In genomic region chr2:237631029-237631785, GRCh38 we compare ENCODE assay signal across 16 cellular contexts. TPM values are rescaled to one million over a fixed set of nuclear protein-coding genes. Genes with fewer than 3 reads are reported as not detected.
DNase-seq lines count a peak whose midpoint lies in the region; ATAC-seq and TF ChIP-seq lines count a peak whose summit lies in the region.
"Had no signal": no experiment of that assay in that cellular context is flagged by ENCODE, and none has a peak within 500 bp of the region (broad histone marks: within the 10 kb centered on the region; RNA-seq: fewer than 3 reads in every experiment).

No MANE protein-coding gene starts in this region.

- H3K4me1 ChIP-seq in endodermal cell (ENCODE audit: control insufficient read depth, insufficient read depth, low read length) (peaks cover 6% of the 10 kb centered on the region), parathyroid adenoma (peaks cover 18% of the 10 kb centered on the region)

- H3K27me3 Mint-ChIP-seq in endodermal cell (ENCODE audit: insufficient read depth), result peaks cover 5% of the 10 kb centered on the region
- H3K27me3 Mint-ChIP-seq in CD4-positive, alpha-beta T cell, result peaks cover 20% of the 10 kb centered on the region
- H3K27me3 Mint-ChIP-seq in activated T-cell treated with anti-CD3 and anti-CD28 coated beads, Interleukin-2, amount 50 U/mL, for 4 hours (ENCODE audit: low read depth), result peaks cover 31% of the 10 kb centered on the region

- H3K27ac ChIP-seq in endodermal cell (ENCODE audit: low read depth, low read length) (no peak overlapping the region), parathyroid adenoma (no peak overlapping the region)
- H3K27ac ChIP-seq in CD4-positive, alpha-beta T cell (ENCODE audit: low read depth, low read length), result no peak overlapping the region

- H3K36me3 ChIP-seq in MG63, result peaks cover 7% of the 10 kb centered on the region; the same call in 1 of the 2 replicates
- peaks cover 74% of the 10 kb centered on the region for H3K36me3 ChIP-seq in endodermal cell (ENCODE audit: control insufficient read depth, insufficient read depth, low read length)
- no peaks in the 10 kb centered on the region for H3K36me3 ChIP-seq in parathyroid adenoma (ENCODE audit: control insufficient read depth, insufficient read depth, low read length)

- H3K36me3 Mint-ChIP-seq in endodermal cell (ENCODE audit: low read depth), result peaks cover 58% of the 10 kb centered on the region
- no peaks in the 10 kb centered on the region for H3K36me3 Mint-ChIP-seq in CD4-positive, alpha-beta T cell (ENCODE audit: low read depth)
- H3K36me3 Mint-ChIP-seq in activated T-cell treated with anti-CD3 and anti-CD28 coated beads, Interleukin-2, amount 50 U/mL, for 4 hours (ENCODE audit: insufficient read depth), result peaks cover 4% of the 10 kb centered on the region

- no peak overlapping the region for H3K9ac ChIP-seq in endodermal cell (ENCODE audit: extremely low read depth, low read length, poor library complexity, severe bottlenecking)
- no peak overlapping the region for H3K9ac ChIP-seq in parathyroid adenoma

- ATAC-seq in CD4-positive, alpha-beta T cell (ENCODE audit: poor library complexity), result no peak
- no peak for ATAC-seq in activated T-cell treated with anti-CD3 and anti-CD28 coated beads, Interleukin-2, amount 50 U/mL, for 4 hours
- ATAC-seq: SK-N-SH treated with all-trans-retinoic acid at 6 μM for 48 hours had no signal

- H3K9me3 ChIP-seq in MG63 (peaks cover 2% of the 10 kb centered on the region; the same call in 1 of the 2 replicates), endodermal cell (ENCODE audit: control insufficient read depth, low read length) (peaks cover 31% of the 10 kb centered on the region), parathyroid adenoma (ENCODE audit: control insufficient read depth, low read length) (no peaks in the 10 kb centered on the region)
- no peaks in the 10 kb centered on the region for H3K9me3 ChIP-seq in CD4-positive, alpha-beta T cell (ENCODE audit: control insufficient read depth, low read length)

- H3K4me3 Mint-ChIP-seq in endodermal cell, result peak overlapping the region; percentile 77
- no peak overlapping the region for H3K4me3 Mint-ChIP-seq in CD4-positive, alpha-beta T cell
- H3K4me3 Mint-ChIP-seq in activated T-cell treated with anti-CD3 and anti-CD28 coated beads, Interleukin-2, amount 50 U/mL, for 4 hours, result no peak overlapping the region
- H3K4me3 Mint-ChIP-seq: activated CD4-positive, alpha-beta memory T cell treated with anti-CD3 and anti-CD28 coated beads, Interleukin-2, amount 10 ng/mL, durations not matched to agents 7 days and 5 days had no signal

- intact Hi-C loops in CD4-positive, alpha-beta T cell (cut with DNase I, micrococcal nuclease), result no loop called here

- CTCF ChIA-PET in CD4-positive, alpha-beta T cell (lab: Charles Lee), result no interaction called here

- peaks cover 22% of the 10 kb centered on the region for H3K9me3 Mint-ChIP-seq in endodermal cell
- H3K9me3 Mint-ChIP-seq in CD4-positive, alpha-beta T cell, result peaks cover 2% of the 10 kb centered on the region
- H3K9me3 Mint-ChIP-seq in activated T-cell treated with anti-CD3 and anti-CD28 coated beads, Interleukin-2, amount 50 U/mL, for 4 hours, result peaks cover 5% of the 10 kb centered on the region

- POLR2A ChIA-PET in CD4-positive, alpha-beta T cell (lab: Charles Lee), result no interaction called here

- H3K27me3 ChIP-seq in MG63 (no peaks in the 10 kb centered on the region), endodermal cell (ENCODE audit: control insufficient read depth, insufficient read depth, low read length, poor library complexity, severe bottlenecking) (no peaks in the 10 kb centered on the region), parathyroid adenoma (ENCODE audit: control insufficient read depth, insufficient read depth, low read length) (no peaks in the 10 kb centered on the region)
- H3K27me3 ChIP-seq in CD4-positive, alpha-beta T cell (ENCODE audit: control insufficient read depth, insufficient read depth, low read length), result peaks cover 7% of the 10 kb centered on the region

- peak overlapping the region; percentile 79 for H3K27ac Mint-ChIP-seq in endodermal cell
- H3K27ac Mint-ChIP-seq in CD4-positive, alpha-beta T cell, result no peak overlapping the region
- H3K27ac Mint-ChIP-seq: activated CD4-positive, alpha-beta memory T cell treated with anti-CD3 and anti-CD28 coated beads, Interleukin-2, amount 10 ng/mL, durations not matched to agents 7 days and 5 days had no signal

- peaks cover 37% of the 10 kb centered on the region for H3K4me1 Mint-ChIP-seq in endodermal cell
- peaks cover 28% of the 10 kb centered on the region for H3K4me1 Mint-ChIP-seq in CD4-positive, alpha-beta T cell (ENCODE audit: low read depth)
- peaks cover 23% of the 10 kb centered on the region for H3K4me1 Mint-ChIP-seq in activated T-cell treated with anti-CD3 and anti-CD28 coated beads, Interleukin-2, amount 50 U/mL, for 4 hours (ENCODE audit: low read depth)

- TF ChIP-seq CTCF in endodermal cell (conservative IDR thresholded peaks at IDR 0.05), result no peak
- no peak for TF ChIP-seq CTCF in parathyroid adenoma (IDR thresholded peaks at IDR 0.05)
- TF ChIP-seq CTCF in CD4-positive, alpha-beta T cell (IDR thresholded peaks at IDR 0.05), result no peak

- peak overlapping the region; percentile 29 for H3K4me2 ChIP-seq in parathyroid adenoma (ENCODE audit: low read length)
- H3K4me2 ChIP-seq: smooth muscle cell had no signal

- no peak overlapping the region for H3K4me3 ChIP-seq in MG63
- H3K4me3 ChIP-seq in endodermal cell (ENCODE audit: low read length), result peak overlapping the region; percentile 71
- no peak overlapping the region for H3K4me3 ChIP-seq in parathyroid adenoma (ENCODE audit: low read depth, low read length)
- H3K4me3 ChIP-seq: smooth muscle cell had no signal

- DNase-seq in Ammon's horn (ENCODE audit: low spot score) (peak; percentile 25), MG63 (peak; percentile 72), endodermal cell (no peak), HuH-7 (ENCODE audit: low spot score) (no peak), medulla oblongata (ENCODE audit: extremely low spot score) (no peak)
- no peak for DNase-seq in CD4-positive, alpha-beta T cell
- DNase-seq in activated T-cell treated with anti-CD3 and anti-CD28 coated beads, Interleukin-2, amount 50 U/mL, for 4 hours, result no peak
- DNase-seq: activated CD4-positive, alpha-beta memory T cell treated with anti-CD3 and anti-CD28 coated beads, Interleukin-2, amount 10 ng/mL, durations not matched to agents 7 days and 5 days; foreskin fibroblast; mesendoderm; NCI-H187; occipital lobe; stimulated activated naive CD4-positive, alpha-beta T cell had no signal

- H3K79me2 ChIP-seq in parathyroid adenoma, result peaks cover 49% of the 10 kb centered on the region

- no peak overlapping the region for H2AFZ ChIP-seq in parathyroid adenoma

- 88 to 92% methylated on average over 11 to 14 of the region's 14 CpGs for WGBS in endodermal cell (ENCODE audit: insufficient coverage in 1 of 2, insufficient read length in 1 of 2), 2 experiments

RNA-seq across cellular contexts. Expression of gene LRRFIP1, which starts 3.8 kb away (rescaled TPM):
- total RNA-seq in MG63 (2014; rRNA removed; shearing (Covaris generic); ENCODE audit: low replicate concordance), result 33.5 and 52.8 TPM in 2 replicates
- total RNA-seq in endodermal cell, result 100 to 1,000 TPM; 102 to 132 TPM
- 54.2 TPM for polyA plus RNA-seq in endodermal cell (2013, experiment 1 of 2)
- 58.4 TPM for polyA plus RNA-seq in endodermal cell (2013, experiment 2 of 2)
- total RNA-seq in CD4-positive, alpha-beta T cell, result 100 to 1,000 TPM; 157 to 161 TPM
- 100 to 1,000 TPM; 160 to 203 (median 169) TPM for total RNA-seq in activated T-cell treated with anti-CD3 and anti-CD28 coated beads, Interleukin-2, amount 50 U/mL, for 4 hours

RNA-seq across cellular contexts. Expression of gene RAB17, which starts 40.7 kb away (rescaled TPM):
- not detected in 2 replicates for total RNA-seq in MG63 (2014; rRNA removed; shearing (Covaris generic); ENCODE audit: low replicate concordance)
- total RNA-seq in endodermal cell, result 100 to 1,000 TPM; 235 to 369 TPM
- polyA plus RNA-seq in endodermal cell (2013, experiment 1 of 2), result 37.5 TPM
- 35.9 TPM for polyA plus RNA-seq in endodermal cell (2013, experiment 2 of 2)
- not detected for total RNA-seq in CD4-positive, alpha-beta T cell
- total RNA-seq in activated T-cell treated with anti-CD3 and anti-CD28 coated beads, Interleukin-2, amount 50 U/mL, for 4 hours, result under 1 TPM in 1 of 3 donors, not detected in 2; 0.14 TPM
- total RNA-seq: activated CD4-positive, alpha-beta memory T cell treated with anti-CD3 and anti-CD28 coated beads, Interleukin-2, amount 10 ng/mL, durations not matched to agents 7 days and 5 days had no signal

Comparison
In these comparisons a context has a peak if more than half of its experiments do, and no peak if none do; other contexts are left out.
1. DNase-seq: peak in Ammon's horn (single experiment) and MG63 (single experiment); none in endodermal cell (single experiment), HuH-7 (single experiment), CD4-positive, alpha-beta T cell (0 of 10), activated T-cell treated with anti-CD3 and anti-CD28 coated beads, Interleukin-2, amount 50 U/mL, for 4 hours (single experiment) and medulla oblongata (single experiment).
2. RNA of gene RAB17, which starts 40.7 kb away (total RNA-seq): 235 to 369 TPM in endodermal cell; not detected in CD4-positive, alpha-beta T cell, 0.14 TPM in activated T-cell treated with anti-CD3 and anti-CD28 coated beads, Interleukin-2, amount 50 U/mL, for 4 hours and not detected in MG63; every median in the first group is over 100 times any median in the second.